In genomic region chr6:158565482-158566040, GRCh38 we compare ENCODE assay signal across 14 cellular contexts. TPM values are rescaled to one million over a fixed set of nuclear protein-coding genes. Genes with fewer than 3 reads are reported as not detected.
DNase-seq lines count a peak whose midpoint lies in the region; ATAC-seq, FAIRE-seq and TF ChIP-seq lines count a peak whose summit lies in the region.
"Had no signal": no experiment of that assay in that cellular context is flagged by ENCODE, and none has a peak within 500 bp of the region (broad histone marks: within the 10 kb centered on the region; RNA-seq: fewer than 3 reads in every experiment).

No MANE protein-coding gene starts in this region.

- no peaks in the 10 kb centered on the region for H3K27me3 ChIP-seq in PC-3 (ENCODE audit: low read length)
- no peaks in the 10 kb centered on the region for H3K27me3 ChIP-seq in H1 (replicated peaks in 1 of 4; ENCODE audit: control insufficient read depth in 3 of 4, extremely low read depth in 1 of 4, insufficient read depth in 3 of 4, low read length in 3 of 4)
- H3K27me3 ChIP-seq: dorsolateral prefrontal cortex, transverse colon had no signal

- DNase-seq in activated T-cell treated with anti-CD3 and anti-CD28 coated beads, Interleukin-2, amount 50 U/mL, for 24 hours = no peak
- DNase-seq in activated T-cell treated with anti-CD3 and anti-CD28 coated beads for 4 hours = no peak
- no peak for DNase-seq in PC-3
- no peak for DNase-seq in H1 (ENCODE audit: low read depth in 1 of 2, low spot score in 2 of 2)
- DNase-seq in posterior vena cava (ENCODE audit: low spot score) = peak; percentile 47
- no peak for DNase-seq in AML-193 (lab: John Stamatoyannopoulos, UW)
- no peak for DNase-seq in GM20000 (ENCODE audit: low spot score)
- no peak for DNase-seq in NCI-H524 treated with DMSO at 0.1 percent for 48 hours (lab: John Stamatoyannopoulos, UW)
- DNase-seq: DMS 273 treated with DMSO at 0.1 percent for 48 hours, foreskin fibroblast, NCI-H510A treated with DMSO at 0.1 percent for 48 hours had no signal

- H3K9ac ChIP-seq in PC-3 (ENCODE audit: low read length) (no peak overlapping the region), H1 (replicated peaks in 1 of 4; ENCODE audit: extremely low read depth in 1 of 4, low read depth in 3 of 4, low read length in 3 of 4) (no peak overlapping the region)
- H3K9ac ChIP-seq: KMS-11 had no signal

- H3K23ac ChIP-seq in H1 (ENCODE audit: insufficient read length) = no peak overlapping the region

- H3K36me3 ChIP-seq in PC-3 (ENCODE audit: low read depth, low read length) = no peaks in the 10 kb centered on the region
- no peaks in the 10 kb centered on the region for H3K36me3 ChIP-seq in H1 (ENCODE audit: control insufficient read depth in 2 of 4, insufficient read depth in 4 of 4, low read length in 3 of 4)
- H3K36me3 ChIP-seq: transverse colon had no signal

- CTCF ChIA-PET in PC-3 (lab: Charles Lee) (no interaction called here), H1 (lab: Charles Lee; ENCODE audit: partially characterized antibody) (interaction anchor here (0.6 to 2.3 kb wide), 11 partner anchors 20 to 170 kb away, joined by 3 to 8 read pairs (median 3); no protein-coding TSS in a partner anchor)

- no peak overlapping the region for H4K5ac ChIP-seq in H1 (ENCODE audit: insufficient read length, low read depth, low read length)

- H3K79me1 ChIP-seq in H1 (ENCODE audit: low read depth, low read length) = peaks cover 47% of the 10 kb centered on the region

- intact Hi-C loops in PC-3 (cut with micrococcal nuclease) (no loop called here), posterior vena cava (cut with DNase I) (no loop called here)

- H3F3A ChIP-seq in PC-3 (ENCODE audit: low read length, unreplicated experiment) = no peaks in the 10 kb centered on the region

- BruUV-seq in PC-3 (replicated peaks; lab: Mats Ljungman, UMichigan) = no TSS peak

- H2BK12ac ChIP-seq in H1 (ENCODE audit: low read depth, low read length) = no peak overlapping the region

- POLR2A ChIA-PET in PC-3 (lab: Charles Lee; ENCODE audit: unreplicated experiment) = no interaction called here
- POLR2A ChIA-PET in H1 (lab: Charles Lee; ENCODE audit: partially characterized antibody) = no interaction called here

- no peaks in the 10 kb centered on the region for H3K9me2 ChIP-seq in PC-3 (replicated peaks; ENCODE audit: low read length)

- ATAC-seq in PC-3 = no peak

- no peak overlapping the region for H3K4me3 Mint-ChIP-seq in activated T-cell treated with anti-CD3 and anti-CD28 coated beads, Interleukin-2, amount 50 U/mL, for 24 hours

- no peak overlapping the region for H2AK5ac ChIP-seq in H1 (ENCODE audit: low read depth, low read length)

- TF ChIP-seq EP300 in H1 (IDR thresholded peaks at IDR 0.05; ENCODE audit: borderline replicate concordance in 1 of 2, low read depth in 2 of 2, low read length in 2 of 2) = no peak

- peak overlapping the region; percentile 13 for H3K27ac Mint-ChIP-seq in activated T-cell treated with anti-CD3 and anti-CD28 coated beads, Interleukin-2, amount 50 U/mL, for 24 hours

- H3K14ac ChIP-seq in H1 (ENCODE audit: insufficient read length) = no peak overlapping the region

- no peak overlapping the region for H2BK15ac ChIP-seq in H1 (ENCODE audit: low read length)

- H3K4me1 Mint-ChIP-seq in activated T-cell treated with anti-CD3 and anti-CD28 coated beads, Interleukin-2, amount 50 U/mL, for 24 hours (ENCODE audit: low read depth) = peaks cover 82% of the 10 kb centered on the region

- H3K36me3 Mint-ChIP-seq in activated T-cell treated with anti-CD3 and anti-CD28 coated beads, Interleukin-2, amount 50 U/mL, for 24 hours (ENCODE audit: low read depth) = peaks cover 57% of the 10 kb centered on the region

- H2BK20ac ChIP-seq in H1 (ENCODE audit: low read length) = no peak overlapping the region

- no peak overlapping the region for H3K18ac ChIP-seq in H1 (ENCODE audit: extremely low read depth, low read length)

- no peaks in the 10 kb centered on the region for H3K27me3 Mint-ChIP-seq in activated T-cell treated with anti-CD3 and anti-CD28 coated beads, Interleukin-2, amount 50 U/mL, for 24 hours

- no peak overlapping the region for H3K4ac ChIP-seq in H1 (replicated peaks; ENCODE audit: insufficient read length, low read depth, low read length)

- TF ChIP-seq CTCF in PC-3 (conservative IDR thresholded peaks at IDR 0.05; ENCODE audit: low read depth, low read length) = 0 out of 2 replicates have a peak, but pooled peaks have one; percentile 12
- peak in 2 of 3 experiments; percentile 5 to 38; a peak in 2 of 4 replicates for TF ChIP-seq CTCF in H1 (IDR thresholded peaks at IDR 0.05; ENCODE audit: control extremely low read depth in 1 of 3, insufficient read depth in 1 of 3, low read depth in 1 of 3, low read length in 3 of 3)
- no peak for TF ChIP-seq CTCF in GM20000 (IDR thresholded peaks at IDR 0.05; ENCODE audit: extremely low read depth, missing control alignments)

- WGBS in H1 (ENCODE audit: extremely low coverage in 1 of 2, insufficient coverage in 1 of 2, insufficient read length in 1 of 2, insufficient replicate concordance in 2 of 2, low coverage in 1 of 2, low lambda C conversion rate in 2 of 2, missing lambda C conversion rate in 1 of 2), 2 experiments = 90% methylated on average over 14 of the region's 14 CpGs; no CpG with 5 or more reads in 1 of the 2 experiments

- H3K27ac ChIP-seq in PC-3 (ENCODE audit: low read length) (no peak overlapping the region), H1 (ENCODE audit: low read depth, low read length) (no peak overlapping the region)
- H3K27ac ChIP-seq: dorsolateral prefrontal cortex, KMS-11, transverse colon had no signal

- no peak for TF ChIP-seq POLR2A in H1 (IDR thresholded peaks at IDR 0.05; ENCODE audit: control extremely low read depth in 1 of 2, low read depth in 2 of 2, low read length in 2 of 2)

- no peaks in the 10 kb centered on the region; the same call in 1 of the 2 replicates for H3K23me2 ChIP-seq in H1 (ENCODE audit: low read depth, low read length)

- no peak overlapping the region for H4K8ac ChIP-seq in H1 (ENCODE audit: extremely low read depth, insufficient read depth, low read length)

- no peak overlapping the region for H3K4me2 ChIP-seq in PC-3 (ENCODE audit: low read length)
- no peak overlapping the region for H3K4me2 ChIP-seq in H1 (ENCODE audit: insufficient read depth in 1 of 2, low read depth in 2 of 2, low read length in 2 of 2)
- H3K4me2 ChIP-seq: KMS-11 had no signal

- peaks cover 91% of the 10 kb centered on the region for H3K79me2 ChIP-seq in PC-3 (ENCODE audit: low read length)
- H3K79me2 ChIP-seq in H1 (ENCODE audit: control insufficient read depth in 1 of 2, insufficient read depth in 2 of 2, low read length in 2 of 2) = peaks cover 7 to 96% of the 10 kb centered on the region in 2 experiments; a peak in 3 of 4 replicates

- peaks cover 14% of the 10 kb centered on the region; the same call in 1 of the 2 replicates for H4K20me1 ChIP-seq in PC-3 (ENCODE audit: low read length)
- H4K20me1 ChIP-seq in H1 (replicated peaks in 1 of 2; ENCODE audit: control insufficient read depth in 1 of 2, insufficient read depth in 2 of 2, low read length in 2 of 2) = peaks cover 39 to 48% of the 10 kb centered on the region in 2 experiments

- H3K9me3 ChIP-seq in PC-3 (ENCODE audit: low read length) (no peaks in the 10 kb centered on the region), H1 (ENCODE audit: insufficient read depth in 2 of 2, low read depth in 1 of 2, low read length in 1 of 2) (no peaks in the 10 kb centered on the region)
- H3K9me3 ChIP-seq: transverse colon had no signal

- no peak overlapping the region for H3K56ac ChIP-seq in H1 (replicated peaks; ENCODE audit: insufficient read length, low read depth, low read length)

- H2AFZ ChIP-seq in PC-3 (ENCODE audit: low read length) (no peak overlapping the region), H1 (ENCODE audit: low read length) (no peak overlapping the region)

- no peak overlapping the region for H3K4me3 ChIP-seq in PC-3 (ENCODE audit: low read length)
- no peak overlapping the region for H3K4me3 ChIP-seq in H1 (ENCODE audit: extremely low read depth in 1 of 4, insufficient read depth in 2 of 4, low read depth in 3 of 4, low read length in 4 of 4)
- H3K4me3 ChIP-seq: dorsolateral prefrontal cortex, transverse colon had no signal

- no peak for FAIRE-seq in H1 (lab: Jason Lieb, UNC)

- no peak overlapping the region for H2BK120ac ChIP-seq in H1 (replicated peaks; ENCODE audit: low read depth, low read length)

- H3K9me3 Mint-ChIP-seq in activated T-cell treated with anti-CD3 and anti-CD28 coated beads, Interleukin-2, amount 50 U/mL, for 24 hours = no peaks in the 10 kb centered on the region

- peak in 1 of 2 experiments; percentile 25; a peak in 1 of 4 replicates for TF ChIP-seq RAD21 in H1 (IDR thresholded peaks at IDR 0.05 in 1 of 2, conservative IDR thresholded peaks at IDR 0.05 in 1 of 2; ENCODE audit: low read depth in 2 of 2, low read length in 2 of 2)

- H2BK5ac ChIP-seq in H1 (ENCODE audit: low read depth, low read length) = peak overlapping the region; percentile 56; the same call in 1 of the 2 replicates

- H3K4me1 ChIP-seq in PC-3 (ENCODE audit: insufficient read depth, low read length) = peaks cover 30% of the 10 kb centered on the region
- peaks cover 5 to 13% (median 12%) of the 10 kb centered on the region in 4 experiments for H3K4me1 ChIP-seq in H1 (replicated peaks in 1 of 4; ENCODE audit: control insufficient read depth in 3 of 4, insufficient read depth in 4 of 4, low read length in 3 of 4)

- no peak overlapping the region for H4K91ac ChIP-seq in H1 (replicated peaks; ENCODE audit: insufficient read length, low read length)

TF ChIP-seq in H1, 55 proteins besides CTCF, POLR2A, EP300 and RAD21 (continues in another document):
- TF ChIP-seq MAX (IDR thresholded peaks at IDR 0.05) (no peak), SUZ12 (IDR thresholded peaks at IDR 0.05; ENCODE audit: low read length) (no peak), GTF2F1 (IDR thresholded peaks at IDR 0.05; ENCODE audit: borderline replicate concordance, low read depth, low read length) (no peak), SRF (IDR thresholded peaks at IDR 0.05; ENCODE audit: low read depth, low read length) (no peak), SP4 (IDR thresholded peaks at IDR 0.05; ENCODE audit: low read length) (no peak)

RNA-seq across cellular contexts. Expression of gene TMEM181, which starts 5.7 kb away (rescaled TPM):
- total RNA-seq in PC-3 (2014; rRNA removed) (10.4 and 13.7 TPM in 2 replicates), posterior vena cava (10 to 100 TPM; 24.1 to 30.4 TPM)
- total RNA-seq in H1 (2021; fragmentation: NEBNext Ultra II Directional; extraction: Animal tissue kit (Norgen Biotek cat#: 25700)) = 18.2 and 19.0 TPM in 2 replicates
- polyA plus RNA-seq in H1 (2011; rRNA removed) = 7.3 and 8.6 TPM in 2 replicates
- 11.3 TPM for polyA plus RNA-seq in H1 (2011; cell fraction: cytosol; rRNA removed)
- polyA plus RNA-seq in H1 (2011; cell fraction: nucleus; rRNA removed) = 10.5 TPM
- polyA plus RNA-seq in H1 (2012, experiment 1 of 2) = 9.2 to 13.3 TPM (median 11.6 TPM) in 4 replicates
- polyA plus RNA-seq in H1 (2012, experiment 2 of 2) = 1.0 TPM
- polyA plus RNA-seq in H1 (2013, experiment 1 of 2) = 13.3 TPM
- polyA plus RNA-seq in H1 (2013, experiment 2 of 2) = 13.7 TPM
- polyA minus RNA-seq in H1 (2011; rRNA and poly(A)+ RNA removed) = 15.0 and 16.7 TPM in 2 replicates
- 9.5 TPM for polyA minus RNA-seq in H1 (2011; cell fraction: cytosol; rRNA and poly(A)+ RNA removed)
- polyA minus RNA-seq in H1 (2011; cell fraction: nucleus; rRNA and poly(A)+ RNA removed) = 15.6 TPM
